In genomic region chr10:63083904-63084689, GRCh38 we compare ENCODE assay signal across 8 cellular contexts.
DNase-seq lines count a peak whose midpoint lies in the region; ATAC-seq lines count a peak whose summit lies in the region.

No MANE protein-coding gene starts in this region.

- DNase-seq in NCI-H2171 treated with DMSO at 0.1 percent for 48 hours (lab: John Stamatoyannopoulos, UW) (peak; percentile 48), NCI-H2171 (lab: John Stamatoyannopoulos, UW) (no peak), NCI-H2029 (lab: John Stamatoyannopoulos, UW) (peak; percentile 9), T-helper 9 cell (peak; percentile 16), kidney glomerular epithelial cell (lab: John Stamatoyannopoulos, UW) (peak; percentile 48)
- peak; percentile 41 for DNase-seq in central memory CD4-positive, alpha-beta T cell
- DNase-seq in stimulated activated CD4-positive, alpha-beta T cell treated with anti-CD3 and anti-CD28 coated beads, Interleukin-1b, Interleukin-23, amount 100 ng/mL, for 48 hours: peak; percentile 31

- ATAC-seq in HG02678 (IDR thresholded peaks at IDR 0.05; ENCODE audit: unreplicated experiment): peak; percentile 76
